Comparison of ENCODE assay signal across 14 cellular contexts in genomic region chr2:97840198-97840597, GRCh38.
A peak's percentile ranks its signal among the peaks of the same experiment; 100 is the strongest.
DNase-seq lines count a peak whose midpoint lies in the region; ATAC-seq and TF ChIP-seq lines count a peak whose summit lies in the region.
"Had no signal": no experiment of that assay in that cellular context is flagged by ENCODE, and none has a peak within 500 bp of the region (broad histone marks: within the 10 kb centered on the region; RNA-seq: fewer than 3 reads in every experiment).

No MANE protein-coding gene starts in this region.

- no peak overlapping the region for H3K27ac Mint-ChIP-seq in activated CD4-positive, alpha-beta T cell treated with anti-CD3 and anti-CD28 coated beads, Interleukin-2, amount 10 ng/mL, durations not matched to agents 24 days and 14 days
- no peak overlapping the region for H3K27ac Mint-ChIP-seq in activated CD4-positive, alpha-beta T cell treated with anti-CD3 and anti-CD28 coated beads, Interleukin-2, amount 10 ng/mL, durations not matched to agents 7 days and 5 days
- peak overlapping the region in 4 of 6 donors; percentile 34 to 86 (median 62) for H3K27ac Mint-ChIP-seq in naive B cell

- H3K27me3 Mint-ChIP-seq in activated CD4-positive, alpha-beta T cell treated with anti-CD3 and anti-CD28 coated beads, Interleukin-2, amount 10 ng/mL, durations not matched to agents 24 days and 14 days, result no peaks in the 10 kb centered on the region
- no peaks in the 10 kb centered on the region for H3K27me3 Mint-ChIP-seq in activated CD4-positive, alpha-beta T cell treated with anti-CD3 and anti-CD28 coated beads, Interleukin-2, amount 10 ng/mL, durations not matched to agents 7 days and 5 days
- no peaks in the 10 kb centered on the region for H3K27me3 Mint-ChIP-seq in naive B cell

- peaks cover 45% of the 10 kb centered on the region for H3K36me3 Mint-ChIP-seq in activated CD4-positive, alpha-beta T cell treated with anti-CD3 and anti-CD28 coated beads, Interleukin-2, amount 10 ng/mL, durations not matched to agents 24 days and 14 days (ENCODE audit: low read depth)
- peaks cover 31% of the 10 kb centered on the region for H3K36me3 Mint-ChIP-seq in activated CD4-positive, alpha-beta T cell treated with anti-CD3 and anti-CD28 coated beads, Interleukin-2, amount 10 ng/mL, durations not matched to agents 7 days and 5 days (ENCODE audit: low read depth)
- peaks cover 8 to 10% of the 10 kb centered on the region in 2 donors for H3K36me3 Mint-ChIP-seq in naive B cell

- DNase-seq in activated CD4-positive, alpha-beta T cell treated with anti-CD3 and anti-CD28 coated beads, Interleukin-2, amount 10 ng/mL, durations not matched to agents 24 days and 14 days, result peak; percentile 46
- no peak for DNase-seq in activated CD4-positive, alpha-beta T cell treated with anti-CD3 and anti-CD28 coated beads, Interleukin-2, amount 10 ng/mL, durations not matched to agents 7 days and 5 days
- no peak for DNase-seq in naive B cell
- DNase-seq in Right ventricle myocardium superior, result no peak
- DNase-seq in brain microvascular endothelial cell, result no peak
- DNase-seq in activated effector memory CD4-positive, alpha-beta T cell treated with Interleukin-2 at 50 U/mL for 16 hours, result no peak
- DNase-seq: AML-193, DMS53 had no signal

- H3K9me3 ChIP-seq in neutrophil, result no peaks in the 10 kb centered on the region
- H3K9me3 ChIP-seq: BLaER1 had no signal

- H3K36me3 ChIP-seq in neutrophil (no peaks in the 10 kb centered on the region), brain microvascular endothelial cell (replicated peaks) (no peaks in the 10 kb centered on the region)

- no peak for ATAC-seq in naive B cell (ENCODE audit: low read depth in 2 of 2)
- no peak for ATAC-seq in Right ventricle myocardium superior (ENCODE audit: poor library complexity)
- no peak for ATAC-seq in GM21367 (IDR thresholded peaks at IDR 0.05; ENCODE audit: unreplicated experiment)
- ATAC-seq: HCT116 had no signal

- POLR2A ChIA-PET in activated CD4-positive, alpha-beta T cell treated with anti-CD3 and anti-CD28 coated beads, Interleukin-2, amount 10 ng/mL, durations not matched to agents 7 days and 5 days (lab: Charles Lee), result no interaction called here

- no peaks in the 10 kb centered on the region for H3K9me3 Mint-ChIP-seq in activated CD4-positive, alpha-beta T cell treated with anti-CD3 and anti-CD28 coated beads, Interleukin-2, amount 10 ng/mL, durations not matched to agents 24 days and 14 days
- no peaks in the 10 kb centered on the region for H3K9me3 Mint-ChIP-seq in activated CD4-positive, alpha-beta T cell treated with anti-CD3 and anti-CD28 coated beads, Interleukin-2, amount 10 ng/mL, durations not matched to agents 7 days and 5 days
- H3K9me3 Mint-ChIP-seq in naive B cell, result no peaks in the 10 kb centered on the region

- no peak overlapping the region for H3K4me3 Mint-ChIP-seq in activated CD4-positive, alpha-beta T cell treated with anti-CD3 and anti-CD28 coated beads, Interleukin-2, amount 10 ng/mL, durations not matched to agents 24 days and 14 days
- no peak overlapping the region for H3K4me3 Mint-ChIP-seq in activated CD4-positive, alpha-beta T cell treated with anti-CD3 and anti-CD28 coated beads, Interleukin-2, amount 10 ng/mL, durations not matched to agents 7 days and 5 days
- H3K4me3 Mint-ChIP-seq in naive B cell, result no peak overlapping the region

- TF ChIP-seq CTCF in neutrophil (IDR thresholded peaks at IDR 0.05) (no peak), brain microvascular endothelial cell (IDR thresholded peaks at IDR 0.05; ENCODE audit: low read depth, low read length, missing control alignments) (no peak)

- CTCF ChIA-PET in activated CD4-positive, alpha-beta T cell treated with anti-CD3 and anti-CD28 coated beads, Interleukin-2, amount 10 ng/mL, durations not matched to agents 7 days and 5 days (lab: Charles Lee), result interaction anchor here (0.7 kb wide), 1 partner anchor 9 kb away, joined by 3 read pairs; no protein-coding TSS in a partner anchor

- peak overlapping the region; percentile 85 for H3K27ac ChIP-seq in neutrophil
- no peak overlapping the region for H3K27ac ChIP-seq in brain microvascular endothelial cell
- H3K27ac ChIP-seq: 22Rv1, BLaER1, HL-60 had no signal

- H3K4me1 ChIP-seq in neutrophil (ENCODE audit: control insufficient read depth in 1 of 2, insufficient read depth in 1 of 2, low read depth in 1 of 2, low read length in 1 of 2), result peaks cover 55 to 59% of the 10 kb centered on the region in 2 experiments
- H3K4me1 ChIP-seq: BLaER1 had no signal

- intact Hi-C loops in activated CD4-positive, alpha-beta T cell treated with anti-CD3 and anti-CD28 coated beads, Interleukin-2, amount 10 ng/mL, durations not matched to agents 24 days and 14 days (cut with micrococcal nuclease), result no loop called here
- intact Hi-C loops in Right ventricle myocardium superior (cut with DNase I), result no loop called here

- H3K4me3 ChIP-seq in neutrophil (ENCODE audit: low read depth in 1 of 2, low read length in 1 of 2) (peak overlapping the region in 1 of 2 experiments; percentile 23), brain microvascular endothelial cell (ENCODE audit: low read depth, low read length) (no peak overlapping the region)
- H3K4me3 ChIP-seq: BLaER1 had no signal

- in situ Hi-C loops in brain microvascular endothelial cell (cut with HindIII; ENCODE audit: low pct_ligation_motif_present, low sequenced_read_pairs), result no loop called here

- H3K27me3 ChIP-seq in neutrophil, result no peaks in the 10 kb centered on the region
- no peaks in the 10 kb centered on the region for H3K27me3 ChIP-seq in brain microvascular endothelial cell (replicated peaks)
- H3K27me3 ChIP-seq: BLaER1 had no signal

- peaks cover 4% of the 10 kb centered on the region for H3K4me1 Mint-ChIP-seq in activated CD4-positive, alpha-beta T cell treated with anti-CD3 and anti-CD28 coated beads, Interleukin-2, amount 10 ng/mL, durations not matched to agents 24 days and 14 days
- peaks cover 3% of the 10 kb centered on the region for H3K4me1 Mint-ChIP-seq in activated CD4-positive, alpha-beta T cell treated with anti-CD3 and anti-CD28 coated beads, Interleukin-2, amount 10 ng/mL, durations not matched to agents 7 days and 5 days
- peaks cover 8 to 14% (median 13%) of the 10 kb centered on the region in 3 donors for H3K4me1 Mint-ChIP-seq in naive B cell

Comparison
In these comparisons a context has a peak if more than half of its experiments do, and no peak if none do; other contexts are left out.
1. H3K27ac Mint-ChIP-seq: peak in naive B cell (4 of 6); none in activated CD4-positive, alpha-beta T cell treated with anti-CD3 and anti-CD28 coated beads, Interleukin-2, amount 10 ng/mL, durations not matched to agents 24 days and 14 days (single experiment) and activated CD4-positive, alpha-beta T cell treated with anti-CD3 and anti-CD28 coated beads, Interleukin-2, amount 10 ng/mL, durations not matched to agents 7 days and 5 days (single experiment).